ENCODE assay signal across 10 cellular contexts in the genomic region with DNA sequence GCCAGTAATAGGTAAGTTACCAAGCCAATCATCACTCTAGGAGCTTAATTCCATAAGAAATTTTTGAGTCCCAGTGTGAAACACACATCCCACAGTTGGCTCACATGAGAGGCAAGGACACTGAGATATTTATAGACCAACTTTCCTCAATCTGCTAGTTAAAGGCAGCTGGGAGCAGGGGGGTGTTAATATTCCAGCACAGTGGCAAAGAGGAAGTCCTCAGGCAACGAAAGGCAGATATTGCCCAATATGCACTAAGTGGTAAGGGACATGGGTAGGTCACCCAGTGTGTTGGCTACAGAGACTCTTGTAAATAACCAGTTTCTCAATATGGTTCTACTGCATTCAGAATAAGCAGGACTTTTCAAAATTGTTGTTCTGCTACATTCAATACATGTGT.
DNase-seq lines count a peak whose midpoint lies in the region; ATAC-seq, FAIRE-seq and TF ChIP-seq lines count a peak whose summit lies in the region.
"Had no signal": no experiment of that assay in that cellular context is flagged by ENCODE, and none has a peak within 500 bp of the region (broad histone marks: within the 10 kb centered on the region; RNA-seq: fewer than 3 reads in every experiment).

No MANE protein-coding gene starts in this region.

- H3K36me3 ChIP-seq in heart left ventricle = peaks cover 0 to 95% (median 74%) of the 10 kb centered on the region in 9 donors
- peaks cover 6 to 30% (median 26%) of the 10 kb centered on the region in 3 donors for H3K36me3 ChIP-seq in skeletal muscle tissue (ENCODE audit: control insufficient read depth in 3 of 3, insufficient read depth in 3 of 3, low read length in 3 of 3)

- intact Hi-C loops in heart left ventricle (cut with DNase I) = no loop called here
- intact Hi-C loops in activated T-helper 1 cell treated with anti-CD3 and anti-CD28 coated beads, Interleukin-12 subunit alpha, Interleukin-12 subunit beta, Interleukin-2, Interleukin-4 antibody, amounts not matched to agents 30 ng/mL and 10 ng/mL and 1 ng/mL, durations not matched to agents 14 hours and 24 hours and 36 hours (cut with micrococcal nuclease) = no loop called here

- WGBS in heart left ventricle, 4 donors = 21 to 56% (median 33%) methylated on average over 1 of the region's 1 CpG

- CTCF ChIA-PET in activated CD8-positive, alpha-beta memory T cell treated with anti-CD3 and anti-CD28 coated beads, Interleukin-2, amount 10 ng/mL, durations not matched to agents 7 days and 5 days (lab: Charles Lee) = interaction anchor here (1.7 kb wide), 1 partner anchor 10 kb away, joined by 12 read pairs; no protein-coding TSS in a partner anchor

- no peak overlapping the region for H3K4me3 Mint-ChIP-seq in activated T-helper 1 cell treated with anti-CD3 and anti-CD28 coated beads, Interleukin-12 subunit alpha, Interleukin-12 subunit beta, Interleukin-2, Interleukin-4 antibody, amounts not matched to agents 30 ng/mL and 10 ng/mL and 1 ng/mL, durations not matched to agents 14 hours and 24 hours and 36 hours
- no peak overlapping the region for H3K4me3 Mint-ChIP-seq in activated CD8-positive, alpha-beta memory T cell treated with anti-CD3 and anti-CD28 coated beads, Interleukin-2, amount 10 ng/mL, durations not matched to agents 7 days and 5 days

- ATAC-seq in SK-N-SH treated with all-trans-retinoic acid at 6 μM for 48 hours (peak; percentile 23), heart left ventricle (peak; percentile 74 to 97 (median 92)), HG03108 (IDR thresholded peaks at IDR 0.05; ENCODE audit: unreplicated experiment) (no peak)
- ATAC-seq in activated CD8-positive, alpha-beta memory T cell treated with anti-CD3 and anti-CD28 coated beads, Interleukin-2, amount 10 ng/mL, durations not matched to agents 7 days and 5 days = no peak

- no peaks in the 10 kb centered on the region for H3K9me3 Mint-ChIP-seq in activated T-helper 1 cell treated with anti-CD3 and anti-CD28 coated beads, Interleukin-12 subunit alpha, Interleukin-12 subunit beta, Interleukin-2, Interleukin-4 antibody, amounts not matched to agents 30 ng/mL and 10 ng/mL and 1 ng/mL, durations not matched to agents 14 hours and 24 hours and 36 hours
- H3K9me3 Mint-ChIP-seq in activated CD8-positive, alpha-beta memory T cell treated with anti-CD3 and anti-CD28 coated beads, Interleukin-2, amount 10 ng/mL, durations not matched to agents 7 days and 5 days (ENCODE audit: low read depth) = no peaks in the 10 kb centered on the region
- H3K9me3 Mint-ChIP-seq: activated T-helper 2 cell treated with anti-CD3 and anti-CD28 coated beads, Interferon-gamma antibody, Interleukin-2, Interleukin-4, amounts not matched to agents 10 μg/mL and 5 μg/mL and 100 μg/mL, durations not matched to agents 14 hours and 24 hours and 36 hours had no signal

- no peak for DNase-seq in H54 (ENCODE audit: insufficient read length, low spot score)
- peak in 2 of 5 donors; percentile 58 to 59 for DNase-seq in heart left ventricle
- DNase-seq in activated T-helper 1 cell treated with anti-CD3 and anti-CD28 coated beads, Interleukin-12 subunit alpha, Interleukin-12 subunit beta, Interleukin-2, Interleukin-4 antibody, amounts not matched to agents 30 ng/mL and 10 ng/mL and 1 ng/mL, durations not matched to agents 14 hours and 24 hours and 36 hours (ENCODE audit: low spot score) = no peak
- no peak for DNase-seq in activated CD8-positive, alpha-beta memory T cell treated with anti-CD3 and anti-CD28 coated beads, Interleukin-2, amount 10 ng/mL, durations not matched to agents 7 days and 5 days
- DNase-seq: NCI-H2029 treated with DMSO at 0.1 percent for 48 hours had no signal

- H3K27ac Mint-ChIP-seq in activated T-helper 1 cell treated with anti-CD3 and anti-CD28 coated beads, Interleukin-12 subunit alpha, Interleukin-12 subunit beta, Interleukin-2, Interleukin-4 antibody, amounts not matched to agents 30 ng/mL and 10 ng/mL and 1 ng/mL, durations not matched to agents 14 hours and 24 hours and 36 hours = no peak overlapping the region
- no peak overlapping the region for H3K27ac Mint-ChIP-seq in activated CD8-positive, alpha-beta memory T cell treated with anti-CD3 and anti-CD28 coated beads, Interleukin-2, amount 10 ng/mL, durations not matched to agents 7 days and 5 days
- H3K27ac Mint-ChIP-seq: activated T-helper 2 cell treated with anti-CD3 and anti-CD28 coated beads, Interferon-gamma antibody, Interleukin-2, Interleukin-4, amounts not matched to agents 10 μg/mL and 5 μg/mL and 100 μg/mL, durations not matched to agents 14 hours and 24 hours and 36 hours had no signal

- H3K36me3 Mint-ChIP-seq in activated T-helper 1 cell treated with anti-CD3 and anti-CD28 coated beads, Interleukin-12 subunit alpha, Interleukin-12 subunit beta, Interleukin-2, Interleukin-4 antibody, amounts not matched to agents 30 ng/mL and 10 ng/mL and 1 ng/mL, durations not matched to agents 14 hours and 24 hours and 36 hours (ENCODE audit: low read depth) = peaks cover 34% of the 10 kb centered on the region
- H3K36me3 Mint-ChIP-seq in activated CD8-positive, alpha-beta memory T cell treated with anti-CD3 and anti-CD28 coated beads, Interleukin-2, amount 10 ng/mL, durations not matched to agents 7 days and 5 days = peaks cover 58% of the 10 kb centered on the region

- no peak for TF ChIP-seq CTCF in heart left ventricle (IDR thresholded peaks at IDR 0.05)

- FAIRE-seq in H54 (lab: Jason Lieb, UNC) = peak; percentile 6

- peaks cover 8% of the 10 kb centered on the region for H3K4me1 Mint-ChIP-seq in activated T-helper 1 cell treated with anti-CD3 and anti-CD28 coated beads, Interleukin-12 subunit alpha, Interleukin-12 subunit beta, Interleukin-2, Interleukin-4 antibody, amounts not matched to agents 30 ng/mL and 10 ng/mL and 1 ng/mL, durations not matched to agents 14 hours and 24 hours and 36 hours (ENCODE audit: low read depth)
- H3K4me1 Mint-ChIP-seq in activated CD8-positive, alpha-beta memory T cell treated with anti-CD3 and anti-CD28 coated beads, Interleukin-2, amount 10 ng/mL, durations not matched to agents 7 days and 5 days = peaks cover 11% of the 10 kb centered on the region

- H3K27ac ChIP-seq in heart left ventricle = peak overlapping the region; percentile 8 to 69 (median 48)
- H3K27ac ChIP-seq in skeletal muscle tissue (ENCODE audit: low read depth, low read length) = peak overlapping the region; percentile 50
- H3K27ac ChIP-seq: epithelial cell of prostate had no signal

- no peaks in the 10 kb centered on the region for H3K27me3 Mint-ChIP-seq in activated T-helper 1 cell treated with anti-CD3 and anti-CD28 coated beads, Interleukin-12 subunit alpha, Interleukin-12 subunit beta, Interleukin-2, Interleukin-4 antibody, amounts not matched to agents 30 ng/mL and 10 ng/mL and 1 ng/mL, durations not matched to agents 14 hours and 24 hours and 36 hours (ENCODE audit: insufficient read depth)
- no peaks in the 10 kb centered on the region for H3K27me3 Mint-ChIP-seq in activated CD8-positive, alpha-beta memory T cell treated with anti-CD3 and anti-CD28 coated beads, Interleukin-2, amount 10 ng/mL, durations not matched to agents 7 days and 5 days

- H3K4me3 ChIP-seq in heart left ventricle (no peak overlapping the region), skeletal muscle tissue (ENCODE audit: low read length in 3 of 3) (no peak overlapping the region)

- H3K27me3 ChIP-seq in heart left ventricle (no peaks in the 10 kb centered on the region), skeletal muscle tissue (ENCODE audit: control insufficient read depth in 3 of 3, insufficient read depth in 3 of 3, low read length in 3 of 3) (no peaks in the 10 kb centered on the region)

- H3K4me1 ChIP-seq in heart left ventricle = peaks cover 0 to 22% (median 13%) of the 10 kb centered on the region in 12 donors
- peaks cover 5 to 9% (median 7%) of the 10 kb centered on the region in 3 donors for H3K4me1 ChIP-seq in skeletal muscle tissue (ENCODE audit: control insufficient read depth in 3 of 3, insufficient read depth in 3 of 3, low read length in 3 of 3)

- no peak for TF ChIP-seq POLR2A in H54 (IDR thresholded peaks at IDR 0.05; ENCODE audit: low read depth, low read length)
- no peak for TF ChIP-seq POLR2A in heart left ventricle (IDR thresholded peaks at IDR 0.05)

- no peak overlapping the region for H3K9ac ChIP-seq in skeletal muscle tissue (ENCODE audit: low read depth in 1 of 3, low read length in 3 of 3)

- H3K9me3 ChIP-seq in heart left ventricle = no peaks in the 10 kb centered on the region
- H3K9me3 ChIP-seq in skeletal muscle tissue (ENCODE audit: control insufficient read depth in 3 of 3, low read length in 3 of 3) = no peaks in the 10 kb centered on the region

TF ChIP-seq in SK-N-SH treated with all-trans-retinoic acid at 6 μM for 48 hours, 23 proteins besides CTCF, POLR2A, EP300 and RAD21:
- no peak for TF ChIP-seq ARNTL (CRISPR knock-in tag; IDR thresholded peaks at IDR 0.05; ENCODE audit: borderline replicate concordance, low read depth)
- no peak for TF ChIP-seq TCF4 (CRISPR knock-in tag; IDR thresholded peaks at IDR 0.05; ENCODE audit: borderline replicate concordance)
- no peak for TF ChIP-seq GLIS3 (CRISPR knock-in tag; IDR thresholded peaks at IDR 0.05)
- TF ChIP-seq CSDC2 (CRISPR knock-in tag; IDR thresholded peaks at IDR 0.05) = no peak
- TF ChIP-seq ZNF565 (CRISPR knock-in tag; conservative IDR thresholded peaks at IDR 0.05; ENCODE audit: low read depth) = no peak
- no peak for TF ChIP-seq ZNF8 (CRISPR knock-in tag; IDR thresholded peaks at IDR 0.05)
- TF ChIP-seq, protein P1, sequence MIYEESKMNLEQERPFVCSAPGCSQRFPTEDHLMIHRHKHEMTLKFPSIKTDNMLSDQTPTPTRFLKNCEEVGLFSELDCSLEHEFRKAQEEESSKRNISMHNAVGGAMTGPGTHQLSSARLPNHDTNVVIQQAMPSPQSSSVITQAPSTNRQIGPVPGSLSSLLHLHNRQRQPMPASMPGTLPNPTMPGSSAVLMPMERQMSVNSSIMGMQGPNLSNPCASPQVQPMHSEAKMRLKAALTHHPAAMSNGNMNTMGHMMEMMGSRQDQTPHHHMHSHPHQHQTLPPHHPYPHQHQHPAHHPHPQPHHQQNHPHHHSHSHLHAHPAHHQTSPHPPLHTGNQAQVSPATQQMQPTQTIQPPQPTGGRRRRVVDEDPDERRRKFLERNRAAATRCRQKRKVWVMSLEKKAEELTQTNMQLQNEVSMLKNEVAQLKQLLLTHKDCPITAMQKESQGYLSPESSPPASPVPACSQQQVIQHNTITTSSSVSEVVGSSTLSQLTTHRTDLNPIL (CRISPR knock-in tag; IDR thresholded peaks at IDR 0.05; ENCODE audit: low read depth) = no peak
- no peak for TF ChIP-seq OSR1 (CRISPR knock-in tag; IDR thresholded peaks at IDR 0.05)

Comparison
In these comparisons a context has a peak if more than half of its experiments do, and no peak if none do; other contexts are left out.
1. ATAC-seq: peak in SK-N-SH treated with all-trans-retinoic acid at 6 μM for 48 hours (single experiment) and heart left ventricle (4 of 4); none in HG03108 (single experiment) and activated CD8-positive, alpha-beta memory T cell treated with anti-CD3 and anti-CD28 coated beads, Interleukin-2, amount 10 ng/mL, durations not matched to agents 7 days and 5 days (single experiment).